ENCODE assay signal across 16 cellular contexts in the genomic region with DNA sequence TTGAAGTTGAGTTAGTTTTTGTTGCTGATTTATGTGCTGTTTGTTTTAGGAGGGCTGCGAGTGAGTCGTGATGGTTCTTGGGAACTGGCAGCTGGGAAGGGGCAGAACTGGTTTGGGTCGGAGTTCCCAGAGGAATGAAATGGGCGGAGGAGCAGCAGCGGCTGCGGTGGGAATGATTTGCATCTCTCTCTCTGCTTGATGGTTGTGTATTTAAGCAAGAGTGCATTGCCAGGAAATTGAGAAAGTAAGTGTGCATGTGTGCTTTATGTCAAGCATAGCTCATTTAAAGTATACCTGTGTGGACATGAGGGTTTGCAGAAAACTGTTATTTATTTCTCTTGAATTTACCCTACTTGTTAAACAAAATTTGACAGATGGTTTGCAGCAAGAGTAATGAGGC.
DNase-seq lines count a peak whose midpoint lies in the region; ATAC-seq and TF ChIP-seq lines count a peak whose summit lies in the region.
"Had no signal": no experiment of that assay in that cellular context is flagged by ENCODE, and none has a peak within 500 bp of the region (broad histone marks: within the 10 kb centered on the region; RNA-seq: fewer than 3 reads in every experiment).

No MANE protein-coding gene starts in this region.

- WGBS in endodermal cell (ENCODE audit: insufficient coverage in 1 of 2, insufficient read length in 1 of 2), 2 experiments = 26 to 37% methylated on average over 4 to 6 of the region's 6 CpGs

- H3K27ac ChIP-seq in endodermal cell (ENCODE audit: low read depth, low read length) = no peak overlapping the region
- H3K27ac ChIP-seq: dorsolateral prefrontal cortex, Peyer's patch, vagina had no signal

- no peak for ATAC-seq in HG02759 (IDR thresholded peaks at IDR 0.05; ENCODE audit: unreplicated experiment)
- ATAC-seq in GM21367 (IDR thresholded peaks at IDR 0.05; ENCODE audit: unreplicated experiment) = no peak

- H3K27me3 ChIP-seq in endodermal cell (ENCODE audit: control insufficient read depth, insufficient read depth, low read length, poor library complexity, severe bottlenecking) = peaks cover 35% of the 10 kb centered on the region
- H3K27me3 ChIP-seq: BE2C, Peyer's patch, vagina had no signal

- H3K9me3 Mint-ChIP-seq in endodermal cell (peaks cover 14% of the 10 kb centered on the region), nephron (peaks cover 19% of the 10 kb centered on the region)

- H3K4me3 ChIP-seq in endodermal cell (ENCODE audit: low read length) = no peak overlapping the region
- H3K4me3 ChIP-seq: dorsolateral prefrontal cortex, Peyer's patch, vagina had no signal

- no peak overlapping the region for H3K9ac ChIP-seq in endodermal cell (ENCODE audit: extremely low read depth, low read length, poor library complexity, severe bottlenecking)

- peaks cover 55% of the 10 kb centered on the region for H3K27me3 Mint-ChIP-seq in endodermal cell (ENCODE audit: insufficient read depth)
- H3K27me3 Mint-ChIP-seq in nephron (ENCODE audit: low read depth) = peaks cover 20% of the 10 kb centered on the region

- H3K4me1 Mint-ChIP-seq in endodermal cell (peaks cover 15% of the 10 kb centered on the region), nephron (peaks cover 41% of the 10 kb centered on the region)
- H3K4me1 Mint-ChIP-seq: activated naive CD4-positive, alpha-beta T cell treated with anti-CD3 and anti-CD28 coated beads, Interleukin-2, amount 50 U/mL, for 24 hours; memory B cell had no signal

- DNase-seq in DMS 273 (lab: John Stamatoyannopoulos, UW; ENCODE audit: unreplicated experiment) = peak; percentile 82
- peak; percentile 60 for DNase-seq in NCI-H1694 treated with DMSO at 0.1 percent for 48 hours (lab: John Stamatoyannopoulos, UW)
- peak; percentile 72 for DNase-seq in endodermal cell
- DNase-seq in NCI-H2196 treated with DMSO at 0.1 percent for 48 hours (lab: John Stamatoyannopoulos, UW; ENCODE audit: unreplicated experiment) = no peak
- no peak for DNase-seq in SKM-1 treated with dmso at 0.1 percent for 144 hours (lab: John Stamatoyannopoulos, UW; ENCODE audit: unreplicated experiment)
- DNase-seq: activated CD8-positive, alpha-beta memory T cell treated with anti-CD3 and anti-CD28 coated beads for 24 hours; BE2C; dorsolateral prefrontal cortex; NCI-H1048; Peyer's patch had no signal

- peaks cover 4% of the 10 kb centered on the region for H3K9me3 ChIP-seq in endodermal cell (ENCODE audit: control insufficient read depth, low read length)
- H3K9me3 ChIP-seq: BE2C, Peyer's patch, vagina had no signal

- no peaks in the 10 kb centered on the region for H3K36me3 ChIP-seq in endodermal cell (ENCODE audit: control insufficient read depth, insufficient read depth, low read length)
- H3K36me3 ChIP-seq: BE2C, Peyer's patch, vagina had no signal

- no peak overlapping the region for H3K27ac Mint-ChIP-seq in endodermal cell
- H3K27ac Mint-ChIP-seq in nephron = peak overlapping the region; percentile 5 to 55 (median 45)
- H3K27ac Mint-ChIP-seq: activated naive CD4-positive, alpha-beta T cell treated with anti-CD3 and anti-CD28 coated beads, Interleukin-2, amount 50 U/mL, for 24 hours; memory B cell had no signal

- no peak overlapping the region for H3K4me3 Mint-ChIP-seq in endodermal cell
- H3K4me3 Mint-ChIP-seq in nephron = peak overlapping the region in 2 of 3 experiments; percentile 5 to 33
- H3K4me3 Mint-ChIP-seq: activated naive CD4-positive, alpha-beta T cell treated with anti-CD3 and anti-CD28 coated beads, Interleukin-2, amount 50 U/mL, for 24 hours; memory B cell had no signal

- H3K36me3 Mint-ChIP-seq in endodermal cell (ENCODE audit: low read depth) (no peaks in the 10 kb centered on the region), nephron (ENCODE audit: low read depth) (peaks cover 18% of the 10 kb centered on the region)
- H3K36me3 Mint-ChIP-seq: activated naive CD4-positive, alpha-beta T cell treated with anti-CD3 and anti-CD28 coated beads, Interleukin-2, amount 50 U/mL, for 24 hours; memory B cell had no signal

- TF ChIP-seq CTCF in endodermal cell (conservative IDR thresholded peaks at IDR 0.05) (no peak), nephron (IDR thresholded peaks at IDR 0.05; ENCODE audit: unreplicated experiment in 3 of 3) (no peak)

- H3K4me1 ChIP-seq in endodermal cell (ENCODE audit: control insufficient read depth, insufficient read depth, low read length) = no peaks in the 10 kb centered on the region
- H3K4me1 ChIP-seq: Peyer's patch had no signal

Comparison
In these comparisons a context has a peak if more than half of its experiments do, and no peak if none do; other contexts are left out.
1. DNase-seq: peak in DMS 273 (single experiment), NCI-H1694 treated with DMSO at 0.1 percent for 48 hours (single experiment) and endodermal cell (single experiment); none in NCI-H2196 treated with DMSO at 0.1 percent for 48 hours (single experiment) and SKM-1 treated with dmso at 0.1 percent for 144 hours (single experiment).